Comparison of ENCODE assay signal across 2 cellular contexts in genomic region chr2:208101716-208102631, GRCh38.
TF ChIP-seq lines count a peak whose summit lies in the region.

No MANE protein-coding gene starts in this region.

TF ChIP-seq in Ishikawa, 13 proteins besides CTCF, POLR2A, EP300 and RAD21:
- no peak for TF ChIP-seq FOXM1 (IDR thresholded peaks at IDR 0.05; ENCODE audit: borderline replicate concordance, low read depth)
- no peak for TF ChIP-seq ZBTB7A (IDR thresholded peaks at IDR 0.05; ENCODE audit: low read depth)

TF ChIP-seq in HepG2, 621 proteins besides CTCF, POLR2A, EP300 and RAD21:
- TF ChIP-seq LCORL (IDR thresholded peaks at IDR 0.05) (no peak), LCORL (CRISPR knock-in tag; IDR thresholded peaks at IDR 0.05) (peak; percentile 35; the same call in 1 of the 2 replicates), NONO (IDR thresholded peaks at IDR 0.05) (no peak), NONO (CRISPR knock-in tag; conservative IDR thresholded peaks at IDR 0.05) (no peak), TOPORS (CRISPR knock-in tag; IDR thresholded peaks at IDR 0.05) (no peak), MED13 (CRISPR knock-in tag; IDR thresholded peaks at IDR 0.05) (no peak), ZBTB26 (CRISPR knock-in tag; IDR thresholded peaks at IDR 0.05; ENCODE audit: borderline replicate concordance) (no peak), ZNF317 (CRISPR knock-in tag; IDR thresholded peaks at IDR 0.05) (no peak), ASH2L (IDR thresholded peaks at IDR 0.05; ENCODE audit: insufficient read length, low read depth, low read length) (peak; percentile 22), MZF1 (CRISPR knock-in tag; IDR thresholded peaks at IDR 0.05; ENCODE audit: borderline replicate concordance) (no peak), MAFF (IDR thresholded peaks at IDR 0.05; ENCODE audit: low read depth, low read length) (0 out of 2 replicates have a peak, but pooled peaks have one; percentile 17), KLF16 (CRISPR knock-in tag; IDR thresholded peaks at IDR 0.05) (0 out of 4 replicates have a peak, but pooled peaks of 1 of the 2 experiments have one; percentile 24), GATAD2A (CRISPR knock-in tag; IDR thresholded peaks at IDR 0.05) (no peak), JUNB (CRISPR knock-in tag; IDR thresholded peaks at IDR 0.05; ENCODE audit: borderline replicate concordance) (no peak), ZNF558 (CRISPR knock-in tag; IDR thresholded peaks at IDR 0.05; ENCODE audit: borderline replicate concordance) (no peak), STAG1 (CRISPR knock-in tag; IDR thresholded peaks at IDR 0.05) (peak; percentile 84), ZBTB4 (CRISPR knock-in tag; IDR thresholded peaks at IDR 0.05; ENCODE audit: borderline replicate concordance) (no peak), ZNF225 (CRISPR knock-in tag; IDR thresholded peaks at IDR 0.05) (no peak), ZHX1 (CRISPR knock-in tag; IDR thresholded peaks at IDR 0.05; ENCODE audit: low read depth) (no peak), ZNF749 (CRISPR knock-in tag; IDR thresholded peaks at IDR 0.05; ENCODE audit: borderline replicate concordance) (no peak), ZNF567 (CRISPR knock-in tag; IDR thresholded peaks at IDR 0.05; ENCODE audit: borderline replicate concordance) (no peak), ZNF709 (CRISPR knock-in tag; IDR thresholded peaks at IDR 0.05) (no peak), TFAP4 (IDR thresholded peaks at IDR 0.05; ENCODE audit: borderline replicate concordance, low read depth) (no peak), ZBTB20 (CRISPR knock-in tag; IDR thresholded peaks at IDR 0.05; ENCODE audit: borderline replicate concordance, low read depth) (no peak), FOXP1 (IDR thresholded peaks at IDR 0.05) (no peak), FOXP1 (CRISPR knock-in tag; IDR thresholded peaks at IDR 0.05) (no peak), KDM6A (CRISPR knock-in tag; IDR thresholded peaks at IDR 0.05; ENCODE audit: low read depth) (no peak), ZNF30 (CRISPR knock-in tag; IDR thresholded peaks at IDR 0.05) (no peak), MXI1 (IDR thresholded peaks at IDR 0.05; ENCODE audit: borderline replicate concordance, low read depth, low read length) (no peak), ZNF510 (CRISPR knock-in tag; IDR thresholded peaks at IDR 0.05; ENCODE audit: low read depth) (no peak), SMC3 (IDR thresholded peaks at IDR 0.05; ENCODE audit: low read length) (peak; percentile 70), ZNF597 (CRISPR knock-in tag; IDR thresholded peaks at IDR 0.05) (no peak), MAFK (conservative IDR thresholded peaks at IDR 0.05 in 1 of 2, IDR thresholded peaks at IDR 0.05 in 1 of 2; ENCODE audit: low read length in 2 of 2) (peak in 1 of 2 experiments; percentile 48; a peak in 2 of 4 replicates), SKIL (CRISPR knock-in tag; IDR thresholded peaks at IDR 0.05; ENCODE audit: borderline replicate concordance) (no peak), HMGXB4 (CRISPR knock-in tag; IDR thresholded peaks at IDR 0.05; ENCODE audit: borderline replicate concordance in 1 of 2, low read depth in 1 of 2) (0 out of 4 replicates have a peak, but pooled peaks of 1 of the 2 experiments have one; percentile 25), ZNF569 (CRISPR knock-in tag; IDR thresholded peaks at IDR 0.05; ENCODE audit: borderline replicate concordance) (no peak)
TF ChIP-seq in HepG2: peak in this region for 8.
